8 cellular contexts compared by ENCODE assay signal in genomic region chr10:84256510-84257342, GRCh38. TPM values are rescaled to one million over a fixed set of nuclear protein-coding genes. Genes with fewer than 3 reads are reported as not detected.
DNase-seq lines count a peak whose midpoint lies in the region; ATAC-seq and TF ChIP-seq lines count a peak whose summit lies in the region.

No MANE protein-coding gene starts in this region.

- no peaks in the 10 kb centered on the region for H3K4me1 Mint-ChIP-seq in osteocyte (ENCODE audit: unreplicated experiment)

- DNase-seq in GM03348 (ENCODE audit: low spot score) (peak; percentile 72), fibroblast of pulmonary artery (ENCODE audit: low read depth) (peak; percentile 51), osteocyte (ENCODE audit: extremely low spot score, unreplicated experiment) (peak; percentile 82), NCI-H524 (lab: John Stamatoyannopoulos, UW) (no peak)
- DNase-seq in activated CD8-positive, alpha-beta memory T cell treated with anti-CD3 and anti-CD28 coated beads, Interleukin-2, amount 50 U/mL, for 48 hours = peak; percentile 80
- DNase-seq in central memory CD4-positive, alpha-beta T cell = no peak

- H3K27ac Mint-ChIP-seq in osteocyte (ENCODE audit: unreplicated experiment) = no peak overlapping the region

- no peaks in the 10 kb centered on the region for H3K36me3 Mint-ChIP-seq in osteocyte (ENCODE audit: unreplicated experiment)

- H3K27me3 Mint-ChIP-seq in osteocyte (ENCODE audit: unreplicated experiment) = peaks cover 5% of the 10 kb centered on the region

- peak; percentile 85 for ATAC-seq in HG03520 (IDR thresholded peaks at IDR 0.05; ENCODE audit: unreplicated experiment)
- no peak for ATAC-seq in GM18502 (IDR thresholded peaks at IDR 0.05; ENCODE audit: poor library complexity, unreplicated experiment)

- no peak overlapping the region for H3K4me3 Mint-ChIP-seq in osteocyte (ENCODE audit: unreplicated experiment)

- no peaks in the 10 kb centered on the region for H3K9me3 Mint-ChIP-seq in osteocyte (ENCODE audit: unreplicated experiment)

- TF ChIP-seq CTCF in fibroblast of pulmonary artery (IDR thresholded peaks at IDR 0.05; ENCODE audit: low read length, missing control alignments) = peak; percentile 58
- TF ChIP-seq CTCF in osteocyte (IDR thresholded peaks at IDR 0.05) = peak; percentile 47

- H3K4me3 ChIP-seq in fibroblast of pulmonary artery (replicated peaks; ENCODE audit: low read depth, low read length) = no peak overlapping the region

RNA-seq across cellular contexts. Expression of gene RGR, which starts 11.9 kb away (rescaled TPM):
- not detected in 2 replicates for total RNA-seq in osteocyte

RNA-seq across cellular contexts. Expression of gene LRIT1, which starts 15.4 kb away (rescaled TPM):
- not detected in 2 replicates for total RNA-seq in osteocyte

RNA-seq across cellular contexts. Expression of gene LRIT2, which starts 31.4 kb away (rescaled TPM):
- total RNA-seq in osteocyte = not detected in 2 replicates

Comparison
In these comparisons a context has a peak if more than half of its experiments do, and no peak if none do; other contexts are left out.
1. DNase-seq: peak in GM03348 (single experiment), activated CD8-positive, alpha-beta memory T cell treated with anti-CD3 and anti-CD28 coated beads, Interleukin-2, amount 50 U/mL, for 48 hours (single experiment), fibroblast of pulmonary artery (single experiment) and osteocyte (single experiment); none in NCI-H524 (0 of 2) and central memory CD4-positive, alpha-beta T cell (single experiment).